24 cellular contexts compared by ENCODE assay signal in genomic region chr22:46951326-46951725, GRCh38.
"Had no signal": no experiment of that assay in that cellular context is flagged by ENCODE, and none has a peak within 500 bp of the region (broad histone marks: within the 10 kb centered on the region; RNA-seq: fewer than 3 reads in every experiment).

No MANE protein-coding gene starts in this region.

- H3K27me3 ChIP-seq: colonic mucosa, esophagus squamous epithelium, gastrocnemius medialis, heart right ventricle, left lung had no signal

- H3K9me3 ChIP-seq: colonic mucosa, esophagus squamous epithelium, gastrocnemius medialis, heart right ventricle, left lung, lower lobe of right lung, mucosa of descending colon had no signal

- H3K4me1 Mint-ChIP-seq: mesothelial cell of epicardium had no signal

- H3K9me3 Mint-ChIP-seq: dendritic cell treated with granulocyte-macrophage colony-stimulating factor and Interleukin-4, amounts not matched to agents 40 ng/mL and 50 ng/mL, for 4 days; effector memory CD8-positive, alpha-beta T cell; endodermal cell; mesothelial cell of epicardium had no signal

- H3K27ac ChIP-seq: colonic mucosa, epithelial cell of prostate, esophagus squamous epithelium, gastrocnemius medialis, heart right ventricle, left lung, lower lobe of right lung had no signal

- H3K36me3 ChIP-seq: colonic mucosa, gastrocnemius medialis had no signal

- DNase-seq: cortex of kidney; effector CD8-positive, alpha-beta T cell; effector memory CD8-positive, alpha-beta T cell; erythroblast; esophagus squamous epithelium; foreskin fibroblast; foreskin melanocyte; gastrocnemius medialis; glutamatergic neuron; head of caudate nucleus; heart right ventricle; hippocampal formation; left cardiac atrium; left lung; left ventricle myocardium superior; lower lobe of right lung; mesenchymal stem cell; mucosa of descending colon had no signal

- H3K4me1 ChIP-seq: colonic mucosa, esophagus squamous epithelium, gastrocnemius medialis, left lung, lower lobe of right lung had no signal

- H3K27ac Mint-ChIP-seq: dendritic cell treated with granulocyte-macrophage colony-stimulating factor and Interleukin-4, amounts not matched to agents 40 ng/mL and 50 ng/mL, for 4 days; endodermal cell; mesothelial cell of epicardium had no signal

- ATAC-seq: effector memory CD8-positive, alpha-beta T cell; esophagus mucosa; gastrocnemius medialis; heart right ventricle; left cardiac atrium; left lung; left ventricle myocardium superior; lower lobe of right lung; mucosa of descending colon had no signal

- H3K4me3 Mint-ChIP-seq: dendritic cell treated with granulocyte-macrophage colony-stimulating factor and Interleukin-4, amounts not matched to agents 40 ng/mL and 50 ng/mL, for 4 days; effector memory CD8-positive, alpha-beta T cell; endodermal cell; mesothelial cell of epicardium had no signal

- H3K27me3 Mint-ChIP-seq: dendritic cell treated with granulocyte-macrophage colony-stimulating factor and Interleukin-4, amounts not matched to agents 40 ng/mL and 50 ng/mL, for 4 days; effector memory CD8-positive, alpha-beta T cell had no signal

- H3K4me3 ChIP-seq: colonic mucosa, esophagus squamous epithelium, gastrocnemius medialis, heart right ventricle, left lung, lower lobe of right lung, mucosa of descending colon had no signal
